ENCODE assay signal across 32 cellular contexts in the genomic region with DNA sequence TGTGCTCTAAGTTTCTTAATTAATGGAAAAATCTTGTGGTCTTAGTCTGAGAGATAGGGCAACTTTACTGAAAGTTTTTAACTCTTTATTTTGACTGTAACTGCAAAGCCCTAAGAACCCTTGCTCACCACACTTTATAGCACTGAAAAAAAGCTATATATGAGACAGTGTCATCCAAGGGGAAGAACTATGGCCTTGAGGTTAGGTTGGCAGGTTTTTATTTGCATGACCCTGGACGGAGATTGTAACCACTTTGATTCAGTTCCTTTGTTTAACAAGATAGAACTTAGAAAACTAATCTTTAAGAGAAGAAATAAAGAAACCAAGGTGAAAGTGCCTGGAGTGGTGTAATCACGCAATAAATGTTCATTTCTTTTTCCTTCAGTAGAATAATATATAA.
"Had no signal": no experiment of that assay in that cellular context is flagged by ENCODE, and none has a peak within 500 bp of the region (broad histone marks: within the 10 kb centered on the region; RNA-seq: fewer than 3 reads in every experiment).

No MANE protein-coding gene starts in this region.

- H3K27me3 Mint-ChIP-seq: activated T-cell treated with anti-CD3 and anti-CD28 coated beads, Interleukin-2, amount 50 U/mL, for 24 hours had no signal

- H3K27ac Mint-ChIP-seq: activated CD4-positive, alpha-beta memory T cell treated with anti-CD3 and anti-CD28 coated beads, Interleukin-2, amount 10 ng/mL, durations not matched to agents 7 days and 5 days; activated CD4-positive, alpha-beta T cell treated with anti-CD3 and anti-CD28 coated beads, Interleukin-2, amount 10 ng/mL, durations not matched to agents 7 days and 5 days; activated naive CD4-positive, alpha-beta T cell treated with anti-CD3 and anti-CD28 coated beads, Interleukin-2, amount 10 ng/mL, durations not matched to agents 7 days and 5 days; activated T-cell treated with anti-CD3 and anti-CD28 coated beads, Interleukin-2, amount 50 U/mL, for 24 hours; effector memory CD8-positive, alpha-beta T cell; naive thymus-derived CD4-positive, alpha-beta T cell had no signal

- ATAC-seq: activated CD4-positive, CD25-positive, alpha-beta regulatory T cell treated with anti-CD3 and anti-CD28 coated beads, Interleukin-2, amount 50 U/mL, for 24 hours; effector memory CD8-positive, alpha-beta T cell; gastrocnemius medialis; left cardiac atrium; left ventricle myocardium superior; naive thymus-derived CD4-positive, alpha-beta T cell; pancreas had no signal

- DNase-seq: activated CD4-positive, alpha-beta memory T cell treated with anti-CD3 and anti-CD28 coated beads, Interleukin-2, amount 10 ng/mL, durations not matched to agents 7 days and 5 days; activated CD4-positive, alpha-beta T cell treated with anti-CD3 and anti-CD28 coated beads, Interleukin-2, amount 10 ng/mL, durations not matched to agents 7 days and 5 days; activated CD8-positive, alpha-beta memory T cell treated with anti-CD3 and anti-CD28 coated beads, Interleukin-2, amount 50 U/mL, for 48 hours; activated gamma-delta T cell; activated naive CD4-positive, alpha-beta T cell treated with anti-CD3 and anti-CD28 coated beads, Interleukin-2, amount 10 ng/mL, durations not matched to agents 7 days and 5 days; activated T-cell treated with anti-CD3 and anti-CD28 coated beads, Interleukin-2, amount 50 U/mL, for 24 hours; amniotic stem cell; brain microvascular endothelial cell; effector memory CD8-positive, alpha-beta T cell; erythroblast; gastrocnemius medialis; glutamatergic neuron; left cardiac atrium; left ventricle myocardium superior; midbrain; naive thymus-derived CD4-positive, alpha-beta T cell; nucleus accumbens; pancreas; retina; sigmoid colon; stimulated activated CD4-positive, alpha-beta T cell treated with anti-CD3 and anti-CD28 coated beads, Interleukin-1b, Interleukin-23, amount 100 ng/mL, for 48 hours; stimulated activated CD4-positive, alpha-beta T cell treated with anti-CD3 and anti-CD28 coated beads, Interleukin-4, amount 100 ng/mL, for 4 hours; stimulated activated CD8-positive, alpha-beta memory T cell treated with anti-CD3 and anti-CD28 coated beads, Interleukin-4, amount 100 ng/mL, for 48 hours; stimulated activated naive CD4-positive, alpha-beta T cell; T1000; trophoblast cell; uterus; WERI-Rb-1 had no signal

- H3K9me3 ChIP-seq: gastrocnemius medialis, pancreas, prostate gland, sigmoid colon, uterus had no signal

- H3K36me3 Mint-ChIP-seq: activated naive CD4-positive, alpha-beta T cell treated with anti-CD3 and anti-CD28 coated beads, Interleukin-2, amount 10 ng/mL, durations not matched to agents 7 days and 5 days; naive thymus-derived CD4-positive, alpha-beta T cell had no signal

- H3K27ac ChIP-seq: brain microvascular endothelial cell, coronary artery, gastrocnemius medialis, pancreas, prostate gland, sigmoid colon, uterus, WERI-Rb-1 had no signal

- H3K36me3 ChIP-seq: brain microvascular endothelial cell, gastrocnemius medialis, pancreas, prostate gland, sigmoid colon, uterus, WERI-Rb-1 had no signal

- H3K4me1 Mint-ChIP-seq: activated CD4-positive, alpha-beta memory T cell treated with anti-CD3 and anti-CD28 coated beads, Interleukin-2, amount 10 ng/mL, durations not matched to agents 7 days and 5 days; activated CD4-positive, alpha-beta T cell treated with anti-CD3 and anti-CD28 coated beads, Interleukin-2, amount 10 ng/mL, durations not matched to agents 7 days and 5 days; activated naive CD4-positive, alpha-beta T cell treated with anti-CD3 and anti-CD28 coated beads, Interleukin-2, amount 10 ng/mL, durations not matched to agents 7 days and 5 days; naive thymus-derived CD4-positive, alpha-beta T cell had no signal

- H3K4me3 ChIP-seq: coronary artery, gastrocnemius medialis, pancreas, prostate gland, sigmoid colon, smooth muscle cell, uterus had no signal

- H3K9me3 Mint-ChIP-seq: activated CD4-positive, alpha-beta memory T cell treated with anti-CD3 and anti-CD28 coated beads, Interleukin-2, amount 10 ng/mL, durations not matched to agents 7 days and 5 days; activated CD4-positive, alpha-beta T cell treated with anti-CD3 and anti-CD28 coated beads, Interleukin-2, amount 10 ng/mL, durations not matched to agents 7 days and 5 days; activated naive CD4-positive, alpha-beta T cell treated with anti-CD3 and anti-CD28 coated beads, Interleukin-2, amount 10 ng/mL, durations not matched to agents 7 days and 5 days; activated T-cell treated with anti-CD3 and anti-CD28 coated beads, Interleukin-2, amount 50 U/mL, for 24 hours; effector memory CD8-positive, alpha-beta T cell; naive thymus-derived CD4-positive, alpha-beta T cell had no signal

- H3K27me3 ChIP-seq: brain microvascular endothelial cell, gastrocnemius medialis, pancreas, sigmoid colon, uterus had no signal

- H3K4me1 ChIP-seq: gastrocnemius medialis, pancreas, prostate gland, sigmoid colon, uterus had no signal

- H3K4me3 Mint-ChIP-seq: activated CD4-positive, alpha-beta memory T cell treated with anti-CD3 and anti-CD28 coated beads, Interleukin-2, amount 10 ng/mL, durations not matched to agents 7 days and 5 days; activated CD4-positive, alpha-beta T cell treated with anti-CD3 and anti-CD28 coated beads, Interleukin-2, amount 10 ng/mL, durations not matched to agents 7 days and 5 days; activated naive CD4-positive, alpha-beta T cell treated with anti-CD3 and anti-CD28 coated beads, Interleukin-2, amount 10 ng/mL, durations not matched to agents 7 days and 5 days; activated T-cell treated with anti-CD3 and anti-CD28 coated beads, Interleukin-2, amount 50 U/mL, for 24 hours; effector memory CD8-positive, alpha-beta T cell; naive thymus-derived CD4-positive, alpha-beta T cell had no signal
